Comparison of ENCODE assay signal across 25 cellular contexts in the genomic region with DNA sequence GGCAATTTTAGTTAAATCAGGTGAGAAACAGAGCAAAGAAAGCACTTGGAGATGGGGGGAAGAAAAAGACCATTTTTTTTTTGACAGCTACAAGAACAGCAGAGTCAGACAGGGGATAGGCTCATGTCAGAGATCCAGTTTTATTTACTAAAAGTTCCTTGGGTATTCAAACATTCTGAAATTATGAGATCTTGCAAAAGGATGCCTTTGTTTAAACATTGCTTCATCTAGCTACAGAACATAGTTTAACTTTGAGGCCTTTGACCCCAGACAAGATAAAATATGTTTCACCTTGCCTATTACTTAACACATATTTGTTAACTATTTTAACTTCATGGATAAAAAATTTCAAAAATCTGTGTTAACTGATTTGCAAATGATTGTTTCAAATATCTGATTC. TPM values are rescaled to one million over a fixed set of nuclear protein-coding genes. Genes with fewer than 3 reads are reported as not detected.
"Had no signal": no experiment of that assay in that cellular context is flagged by ENCODE, and none has a peak within 500 bp of the region (broad histone marks: within the 10 kb centered on the region; RNA-seq: fewer than 3 reads in every experiment).

No MANE protein-coding gene starts in this region.

- H3K27me3 ChIP-seq: foreskin keratinocyte, gastroesophageal sphincter, heart left ventricle, hepatocyte had no signal

- H3K36me3 ChIP-seq: esophagus muscularis mucosa, gastroesophageal sphincter, heart left ventricle, left ventricle myocardium inferior, lower lobe of right lung had no signal

- H3K9me3 Mint-ChIP-seq: mesothelial cell of epicardium had no signal

- H3K27ac ChIP-seq: coronary artery, dorsolateral prefrontal cortex, esophagus muscularis mucosa, foreskin keratinocyte, gastroesophageal sphincter, heart left ventricle, hepatocyte, left ventricle myocardium inferior, lower lobe of right lung had no signal

- H3K4me1 ChIP-seq: esophagus muscularis mucosa, gastroesophageal sphincter, heart left ventricle, left ventricle myocardium inferior, lower lobe of right lung had no signal

- H3K4me3 ChIP-seq: coronary artery, dorsolateral prefrontal cortex, esophagus muscularis mucosa, gastroesophageal sphincter, heart left ventricle, hepatocyte, left ventricle myocardium inferior, lower lobe of right lung, mucosa of descending colon had no signal

- H3K27ac Mint-ChIP-seq: immature natural killer cell, mesothelial cell of epicardium, naive B cell had no signal

- H3K4me3 Mint-ChIP-seq: immature natural killer cell, mesothelial cell of epicardium, naive B cell had no signal

- H3K36me3 Mint-ChIP-seq: immature natural killer cell, mesothelial cell of epicardium had no signal

- ATAC-seq: foreskin keratinocyte, gastroesophageal sphincter, heart left ventricle, left cardiac atrium, lower lobe of right lung, mucosa of descending colon had no signal

- H3K4me1 Mint-ChIP-seq: immature natural killer cell, mesothelial cell of epicardium, naive B cell had no signal

- H3K9me3 ChIP-seq: esophagus muscularis mucosa, gastroesophageal sphincter, heart left ventricle, lower lobe of right lung, mucosa of descending colon had no signal

- DNase-seq: dermis blood vessel endothelial cell; dorsolateral prefrontal cortex; effector CD4-positive, alpha-beta T cell; effector memory CD4-positive, alpha-beta T cell; foreskin keratinocyte; heart left ventricle; hypothalamus; immature natural killer cell; islet precursor cell; left cardiac atrium; left ventricle myocardium inferior; lower lobe of right lung; mesenchymal stem cell; mucosa of descending colon; naive B cell had no signal

RNA-seq across cellular contexts. Expression of a gene that starts 6.4 kb away (rescaled TPM):
- total RNA-seq: endothelial cell of umbilical vein, esophagus muscularis mucosa, fibroblast of villous mesenchyme, left cardiac atrium, left ventricle myocardium inferior, lower lobe of right lung, lung microvascular endothelial cell, mesenteric fat pad, myocyte had no signal
- polyA plus RNA-seq: endothelial cell of umbilical vein, heart left ventricle, immature natural killer cell had no signal
